In the genomic region with DNA sequence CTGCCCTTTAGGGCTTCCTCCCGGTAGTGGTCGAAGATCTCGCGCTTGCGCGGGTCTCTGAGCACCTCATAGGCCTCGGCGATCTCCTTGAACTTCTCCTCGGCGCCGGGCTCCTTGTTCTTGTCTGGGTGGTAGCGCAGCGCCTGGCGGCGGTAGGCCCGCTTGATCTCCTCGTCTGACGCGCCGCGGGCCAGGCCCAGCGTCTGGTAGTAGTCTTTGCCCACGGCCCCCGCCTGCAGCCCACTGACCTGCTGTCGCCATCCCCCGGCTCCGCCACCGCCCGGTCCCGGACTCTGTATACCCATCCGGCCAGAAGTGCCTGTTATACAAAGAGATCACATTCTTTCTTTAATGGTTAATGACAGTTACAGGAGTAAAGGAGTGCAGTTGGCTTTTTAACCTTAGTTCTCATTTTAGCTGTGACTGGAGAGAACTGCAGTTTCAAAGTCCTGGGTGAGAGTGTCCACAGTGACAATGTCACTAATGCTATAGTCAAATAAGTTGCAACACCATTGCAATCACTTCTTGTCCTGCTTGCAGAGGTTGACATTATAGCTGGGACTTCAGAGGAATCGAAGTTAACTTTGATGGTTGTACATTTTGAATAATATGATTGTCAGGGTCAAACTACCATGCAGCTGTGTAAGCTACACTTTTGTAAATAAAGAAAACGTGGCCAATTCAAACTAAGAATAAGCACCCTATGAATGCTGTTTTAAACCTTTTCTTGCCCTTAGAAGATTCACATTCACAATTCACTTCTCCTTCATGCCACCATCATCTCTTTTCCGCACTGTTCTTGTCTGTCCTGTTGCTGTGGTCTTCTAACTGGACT, we compare ENCODE assay signal across 1 cellular context.
TF ChIP-seq lines count a peak whose summit lies in the region.

No MANE protein-coding gene starts in this region.

TF ChIP-seq in HepG2, 621 proteins besides CTCF, POLR2A, EP300 and RAD21 (continued from another document and continues in another):
- TF ChIP-seq, protein P1, sequence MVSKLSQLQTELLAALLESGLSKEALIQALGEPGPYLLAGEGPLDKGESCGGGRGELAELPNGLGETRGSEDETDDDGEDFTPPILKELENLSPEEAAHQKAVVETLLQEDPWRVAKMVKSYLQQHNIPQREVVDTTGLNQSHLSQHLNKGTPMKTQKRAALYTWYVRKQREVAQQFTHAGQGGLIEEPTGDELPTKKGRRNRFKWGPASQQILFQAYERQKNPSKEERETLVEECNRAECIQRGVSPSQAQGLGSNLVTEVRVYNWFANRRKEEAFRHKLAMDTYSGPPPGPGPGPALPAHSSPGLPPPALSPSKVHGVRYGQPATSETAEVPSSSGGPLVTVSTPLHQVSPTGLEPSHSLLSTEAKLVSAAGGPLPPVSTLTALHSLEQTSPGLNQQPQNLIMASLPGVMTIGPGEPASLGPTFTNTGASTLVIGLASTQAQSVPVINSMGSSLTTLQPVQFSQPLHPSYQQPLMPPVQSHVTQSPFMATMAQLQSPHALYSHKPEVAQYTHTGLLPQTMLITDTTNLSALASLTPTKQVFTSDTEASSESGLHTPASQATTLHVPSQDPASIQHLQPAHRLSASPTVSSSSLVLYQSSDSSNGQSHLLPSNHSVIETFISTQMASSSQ (IDR thresholded peaks at IDR 0.05; ENCODE audit: low read depth), result no peak
- TF ChIP-seq, protein P1 (CRISPR knock-in tag; IDR thresholded peaks at IDR 0.05; ENCODE audit: borderline replicate concordance), result no peak; the same call in 1 of the 2 replicates
- no peak for TF ChIP-seq SRSF1 (optimal IDR thresholded peaks at IDR 0.05; ENCODE audit: low read depth, low read length)
- TF ChIP-seq, protein P2, sequence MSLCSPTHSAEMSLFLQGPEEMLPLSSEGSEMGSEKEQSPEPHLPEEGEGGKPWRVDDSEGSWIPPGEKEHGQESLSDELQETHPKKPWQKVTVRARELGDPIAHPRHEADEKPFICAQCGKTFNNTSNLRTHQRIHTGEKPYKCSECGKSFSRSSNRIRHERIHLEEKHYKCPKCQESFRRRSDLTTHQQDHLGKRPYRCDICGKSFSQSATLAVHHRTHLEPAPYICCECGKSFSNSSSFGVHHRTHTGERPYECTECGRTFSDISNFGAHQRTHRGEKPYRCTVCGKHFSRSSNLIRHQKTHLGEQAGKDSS (CRISPR knock-in tag; IDR thresholded peaks at IDR 0.05; ENCODE audit: borderline replicate concordance, low read depth), result no peak
- TF ChIP-seq MAZ (IDR thresholded peaks at IDR 0.05; ENCODE audit: borderline replicate concordance, low read depth, low read length), result no peak
- TF ChIP-seq MAZ (CRISPR knock-in tag; IDR thresholded peaks at IDR 0.05; ENCODE audit: low read depth), result no peak
- TF ChIP-seq, protein P3, sequence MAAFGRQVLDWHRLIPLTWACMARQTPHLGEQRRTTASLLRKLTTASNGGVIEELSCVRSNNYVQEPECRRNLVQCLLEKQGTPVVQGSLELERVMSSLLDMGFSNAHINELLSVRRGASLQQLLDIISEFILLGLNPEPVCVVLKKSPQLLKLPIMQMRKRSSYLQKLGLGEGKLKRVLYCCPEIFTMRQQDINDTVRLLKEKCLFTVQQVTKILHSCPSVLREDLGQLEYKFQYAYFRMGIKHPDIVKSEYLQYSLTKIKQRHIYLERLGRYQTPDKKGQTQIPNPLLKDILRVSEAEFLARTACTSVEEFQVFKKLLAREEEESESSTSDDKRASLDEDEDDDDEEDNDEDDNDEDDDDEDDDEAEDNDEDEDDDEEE (CRISPR knock-in tag; IDR thresholded peaks at IDR 0.05), result no peak
- no peak for TF ChIP-seq NPAS2 (CRISPR knock-in tag; IDR thresholded peaks at IDR 0.05; ENCODE audit: borderline replicate concordance)
- TF ChIP-seq BHLHE40 (IDR thresholded peaks at IDR 0.05; ENCODE audit: low read length), result peak; percentile 57; the same call in 1 of the 2 replicates
- peak; percentile 92 for TF ChIP-seq CREM (IDR thresholded peaks at IDR 0.05)
- TF ChIP-seq CREM (CRISPR knock-in tag; IDR thresholded peaks at IDR 0.05), result no peak
- TF ChIP-seq SMAD9 (CRISPR knock-in tag; IDR thresholded peaks at IDR 0.05), result no peak
- TF ChIP-seq SAP130 (CRISPR knock-in tag; IDR thresholded peaks at IDR 0.05; ENCODE audit: low read depth), result peak; percentile 85
- no peak for TF ChIP-seq RARG (CRISPR knock-in tag; IDR thresholded peaks at IDR 0.05; ENCODE audit: low read depth)
- TF ChIP-seq MED8 (CRISPR knock-in tag; IDR thresholded peaks at IDR 0.05; ENCODE audit: insufficient replicate concordance), result peak; percentile 34
- peak; percentile 87 for TF ChIP-seq WIZ (CRISPR knock-in tag; IDR thresholded peaks at IDR 0.05)
- no peak for TF ChIP-seq KAT7 (CRISPR knock-in tag; IDR thresholded peaks at IDR 0.05; ENCODE audit: borderline replicate concordance)
- 0 out of 2 replicates have a peak, but pooled peaks have one; percentile 46 for TF ChIP-seq KAT8 (CRISPR knock-in tag; IDR thresholded peaks at IDR 0.05)
- peak; percentile 98 for TF ChIP-seq CEBPB (IDR thresholded peaks at IDR 0.05; ENCODE audit: borderline replicate concordance, low read depth, low read length)
- peak; percentile 86; the same call in 1 of the 2 replicates for TF ChIP-seq MTA1 (CRISPR knock-in tag; IDR thresholded peaks at IDR 0.05; ENCODE audit: borderline replicate concordance)
- no peak for TF ChIP-seq PTBP1 (IDR thresholded peaks at IDR 0.05; ENCODE audit: low read depth, low read length, poor library complexity, severe bottlenecking)
- TF ChIP-seq RBFOX2 (IDR thresholded peaks at IDR 0.05; ENCODE audit: low read depth, low read length), result no peak
- peak; percentile 93 for TF ChIP-seq HNF4G (IDR thresholded peaks at IDR 0.05; ENCODE audit: borderline replicate concordance, low read depth, low read length)
- TF ChIP-seq HNF4G (CRISPR knock-in tag; IDR thresholded peaks at IDR 0.05; ENCODE audit: borderline replicate concordance, low read depth), result peak; percentile 47; the same call in 1 of the 2 replicates
- peak; percentile 69 for TF ChIP-seq ASH2L (IDR thresholded peaks at IDR 0.05; ENCODE audit: insufficient read length, low read depth, low read length)
- no peak for TF ChIP-seq TEAD2 (CRISPR knock-in tag; IDR thresholded peaks at IDR 0.05)
- TF ChIP-seq, protein P4, sequence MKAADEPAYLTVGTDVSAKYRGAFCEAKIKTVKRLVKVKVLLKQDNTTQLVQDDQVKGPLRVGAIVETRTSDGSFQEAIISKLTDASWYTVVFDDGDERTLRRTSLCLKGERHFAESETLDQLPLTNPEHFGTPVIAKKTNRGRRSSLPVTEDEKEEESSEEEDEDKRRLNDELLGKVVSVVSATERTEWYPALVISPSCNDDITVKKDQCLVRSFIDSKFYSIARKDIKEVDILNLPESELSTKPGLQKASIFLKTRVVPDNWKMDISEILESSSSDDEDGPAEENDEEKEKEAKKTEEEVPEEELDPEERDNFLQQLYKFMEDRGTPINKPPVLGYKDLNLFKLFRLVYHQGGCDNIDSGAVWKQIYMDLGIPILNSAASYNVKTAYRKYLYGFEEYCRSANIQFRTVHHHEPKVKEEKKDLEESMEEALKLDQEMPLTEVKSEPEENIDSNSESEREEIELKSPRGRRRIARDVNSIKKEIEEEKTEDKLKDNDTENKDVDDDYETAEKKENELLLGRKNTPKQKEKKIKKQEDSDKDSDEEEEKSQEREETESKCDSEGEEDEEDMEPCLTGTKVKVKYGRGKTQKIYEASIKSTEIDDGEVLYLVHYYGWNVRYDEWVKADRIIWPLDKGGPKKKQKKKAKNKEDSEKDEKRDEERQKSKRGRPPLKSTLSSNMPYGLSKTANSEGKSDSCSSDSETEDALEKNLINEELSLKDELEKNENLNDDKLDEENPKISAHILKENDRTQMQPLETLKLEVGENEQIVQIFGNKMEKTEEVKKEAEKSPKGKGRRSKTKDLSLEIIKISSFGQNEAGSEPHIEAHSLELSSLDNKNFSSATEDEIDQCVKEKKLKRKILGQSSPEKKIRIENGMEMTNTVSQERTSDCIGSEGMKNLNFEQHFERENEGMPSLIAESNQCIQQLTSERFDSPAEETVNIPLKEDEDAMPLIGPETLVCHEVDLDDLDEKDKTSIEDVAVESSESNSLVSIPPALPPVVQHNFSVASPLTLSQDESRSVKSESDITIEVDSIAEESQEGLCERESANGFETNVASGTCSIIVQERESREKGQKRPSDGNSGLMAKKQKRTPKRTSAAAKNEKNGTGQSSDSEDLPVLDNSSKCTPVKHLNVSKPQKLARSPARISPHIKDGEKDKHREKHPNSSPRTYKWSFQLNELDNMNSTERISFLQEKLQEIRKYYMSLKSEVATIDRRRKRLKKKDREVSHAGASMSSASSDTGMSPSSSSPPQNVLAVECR (CRISPR knock-in tag; IDR thresholded peaks at IDR 0.05; ENCODE audit: borderline replicate concordance), result peak; percentile 51; the same call in 1 of the 2 replicates
- TF ChIP-seq ZNF460 (CRISPR knock-in tag; IDR thresholded peaks at IDR 0.05; ENCODE audit: borderline replicate concordance), result no peak
- no peak for TF ChIP-seq ZNF33A (CRISPR knock-in tag; IDR thresholded peaks at IDR 0.05; ENCODE audit: borderline replicate concordance)
- TF ChIP-seq, protein P5, sequence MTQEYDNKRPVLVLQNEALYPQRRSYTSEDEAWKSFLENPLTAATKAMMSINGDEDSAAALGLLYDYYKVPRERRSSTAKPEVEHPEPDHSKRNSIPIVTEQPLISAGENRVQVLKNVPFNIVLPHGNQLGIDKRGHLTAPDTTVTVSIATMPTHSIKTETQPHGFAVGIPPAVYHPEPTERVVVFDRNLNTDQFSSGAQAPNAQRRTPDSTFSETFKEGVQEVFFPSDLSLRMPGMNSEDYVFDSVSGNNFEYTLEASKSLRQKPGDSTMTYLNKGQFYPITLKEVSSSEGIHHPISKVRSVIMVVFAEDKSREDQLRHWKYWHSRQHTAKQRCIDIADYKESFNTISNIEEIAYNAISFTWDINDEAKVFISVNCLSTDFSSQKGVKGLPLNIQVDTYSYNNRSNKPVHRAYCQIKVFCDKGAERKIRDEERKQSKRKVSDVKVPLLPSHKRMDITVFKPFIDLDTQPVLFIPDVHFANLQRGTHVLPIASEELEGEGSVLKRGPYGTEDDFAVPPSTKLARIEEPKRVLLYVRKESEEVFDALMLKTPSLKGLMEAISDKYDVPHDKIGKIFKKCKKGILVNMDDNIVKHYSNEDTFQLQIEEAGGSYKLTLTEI (CRISPR knock-in tag; conservative IDR thresholded peaks at IDR 0.05), result no peak
- TF ChIP-seq, protein P6, sequence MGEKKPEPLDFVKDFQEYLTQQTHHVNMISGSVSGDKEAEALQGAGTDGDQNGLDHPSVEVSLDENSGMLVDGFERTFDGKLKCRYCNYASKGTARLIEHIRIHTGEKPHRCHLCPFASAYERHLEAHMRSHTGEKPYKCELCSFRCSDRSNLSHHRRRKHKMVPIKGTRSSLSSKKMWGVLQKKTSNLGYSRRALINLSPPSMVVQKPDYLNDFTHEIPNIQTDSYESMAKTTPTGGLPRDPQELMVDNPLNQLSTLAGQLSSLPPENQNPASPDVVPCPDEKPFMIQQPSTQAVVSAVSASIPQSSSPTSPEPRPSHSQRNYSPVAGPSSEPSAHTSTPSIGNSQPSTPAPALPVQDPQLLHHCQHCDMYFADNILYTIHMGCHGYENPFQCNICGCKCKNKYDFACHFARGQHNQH (CRISPR knock-in tag; IDR thresholded peaks at IDR 0.05), result peak; percentile 100
- TF ChIP-seq ATM (IDR thresholded peaks at IDR 0.05; ENCODE audit: borderline replicate concordance), result no peak
- TF ChIP-seq, protein P7, sequence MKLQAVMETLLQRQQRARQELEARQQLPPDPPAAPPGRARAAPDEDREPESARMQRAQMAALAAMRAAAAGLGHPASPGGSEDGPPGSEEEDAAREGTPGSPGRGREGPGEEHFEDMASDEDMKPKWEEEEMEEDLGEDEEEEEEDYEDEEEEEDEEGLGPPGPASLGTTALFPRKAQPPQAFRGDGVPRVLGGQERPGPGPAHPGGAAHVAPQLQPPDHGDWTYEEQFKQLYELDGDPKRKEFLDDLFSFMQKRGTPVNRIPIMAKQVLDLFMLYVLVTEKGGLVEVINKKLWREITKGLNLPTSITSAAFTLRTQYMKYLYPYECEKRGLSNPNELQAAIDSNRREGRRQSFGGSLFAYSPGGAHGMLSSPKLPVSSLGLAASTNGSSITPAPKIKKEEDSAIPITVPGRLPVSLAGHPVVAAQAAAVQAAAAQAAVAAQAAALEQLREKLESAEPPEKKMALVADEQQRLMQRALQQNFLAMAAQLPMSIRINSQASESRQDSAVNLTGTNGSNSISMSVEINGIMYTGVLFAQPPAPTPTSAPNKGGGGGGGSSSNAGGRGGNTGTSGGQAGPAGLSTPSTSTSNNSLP (IDR thresholded peaks at IDR 0.05; ENCODE audit: low read depth, low read length), result peak; percentile 94
- TF ChIP-seq SOX5 (CRISPR knock-in tag; IDR thresholded peaks at IDR 0.05; ENCODE audit: borderline replicate concordance), result peak; percentile 92
- TF ChIP-seq HMG20A (CRISPR knock-in tag; IDR thresholded peaks at IDR 0.05; ENCODE audit: borderline replicate concordance), result peak; percentile 92
- TF ChIP-seq, protein P8, sequence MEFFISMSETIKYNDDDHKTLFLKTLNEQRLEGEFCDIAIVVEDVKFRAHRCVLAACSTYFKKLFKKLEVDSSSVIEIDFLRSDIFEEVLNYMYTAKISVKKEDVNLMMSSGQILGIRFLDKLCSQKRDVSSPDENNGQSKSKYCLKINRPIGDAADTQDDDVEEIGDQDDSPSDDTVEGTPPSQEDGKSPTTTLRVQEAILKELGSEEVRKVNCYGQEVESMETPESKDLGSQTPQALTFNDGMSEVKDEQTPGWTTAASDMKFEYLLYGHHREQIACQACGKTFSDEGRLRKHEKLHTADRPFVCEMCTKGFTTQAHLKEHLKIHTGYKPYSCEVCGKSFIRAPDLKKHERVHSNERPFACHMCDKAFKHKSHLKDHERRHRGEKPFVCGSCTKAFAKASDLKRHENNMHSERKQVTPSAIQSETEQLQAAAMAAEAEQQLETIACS (CRISPR knock-in tag; IDR thresholded peaks at IDR 0.05), result no peak
- TF ChIP-seq MEF2D (CRISPR knock-in tag; IDR thresholded peaks at IDR 0.05), result peak; percentile 54; the same call in 1 of the 2 replicates
- TF ChIP-seq IKZF4 (CRISPR knock-in tag; IDR thresholded peaks at IDR 0.05; ENCODE audit: borderline replicate concordance, low read depth, not compliant biosample characterization), result no peak
- TF ChIP-seq ATF7 (IDR thresholded peaks at IDR 0.05), result no peak
- TF ChIP-seq ATF7 (CRISPR knock-in tag; IDR thresholded peaks at IDR 0.05), result no peak
- TF ChIP-seq AGO2 (optimal IDR thresholded peaks at IDR 0.05; ENCODE audit: low read depth, low read length), result no peak
- TF ChIP-seq TOE1 (CRISPR knock-in tag; IDR thresholded peaks at IDR 0.05), result 0 out of 2 replicates have a peak, but pooled peaks have one; percentile 52
